In the genomic region with DNA sequence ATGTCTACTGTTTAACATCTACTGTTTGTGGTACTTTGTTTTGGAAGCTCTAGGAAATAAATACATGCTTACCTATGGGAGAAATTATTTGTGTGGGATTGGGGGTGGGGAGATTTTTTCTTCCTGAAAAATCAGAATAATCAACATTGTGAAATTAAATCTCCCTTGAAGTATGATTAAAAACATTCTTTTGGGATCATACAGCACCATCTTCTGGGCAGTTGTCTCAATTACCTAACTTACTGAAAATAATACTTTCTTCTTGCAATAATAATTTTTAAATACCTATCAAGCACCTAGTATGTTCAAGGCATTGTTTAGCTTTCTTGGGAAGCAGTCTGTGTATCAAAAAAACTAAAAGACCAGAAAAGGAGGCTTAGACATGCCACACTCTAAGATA, we compare ENCODE assay signal across 12 cellular contexts.
DNase-seq lines count a peak whose midpoint lies in the region; ATAC-seq and TF ChIP-seq lines count a peak whose summit lies in the region.
"Had no signal": no experiment of that assay in that cellular context is flagged by ENCODE, and none has a peak within 500 bp of the region (broad histone marks: within the 10 kb centered on the region; RNA-seq: fewer than 3 reads in every experiment).

No MANE protein-coding gene starts in this region.

- H3K4me1 ChIP-seq in OCI-LY1 (ENCODE audit: insufficient read depth, low read length, severe bottlenecking) (no peaks in the 10 kb centered on the region), osteoblast (ENCODE audit: insufficient read depth, low read length) (no peaks in the 10 kb centered on the region)
- H3K4me1 ChIP-seq: thyroid gland had no signal

- H3K9me3 ChIP-seq in OCI-LY1 (ENCODE audit: low read length), result no peaks in the 10 kb centered on the region
- H3K9me3 ChIP-seq in osteoblast (ENCODE audit: low read depth, low read length), result no peaks in the 10 kb centered on the region
- H3K9me3 ChIP-seq: thyroid gland had no signal

- no peaks in the 10 kb centered on the region for H3K27me3 ChIP-seq in OCI-LY1 (ENCODE audit: insufficient read depth, low read length)
- no peaks in the 10 kb centered on the region for H3K27me3 ChIP-seq in osteoblast (ENCODE audit: insufficient read depth, low read length)
- H3K27me3 ChIP-seq: thyroid gland had no signal

- no peaks in the 10 kb centered on the region for H3K79me2 ChIP-seq in OCI-LY1 (ENCODE audit: insufficient read depth, low read length)
- no peaks in the 10 kb centered on the region for H3K79me2 ChIP-seq in osteoblast (ENCODE audit: insufficient read depth, low read length)

- no peak overlapping the region for H3K27ac Mint-ChIP-seq in endothelial cell (ENCODE audit: unreplicated experiment)

- H3K27ac ChIP-seq in OCI-LY1 (ENCODE audit: low read depth, low read length, poor library complexity, severe bottlenecking) (no peak overlapping the region), osteoblast (ENCODE audit: low read depth, low read length) (no peak overlapping the region)
- H3K27ac ChIP-seq: thyroid gland had no signal

- H3K9me2 ChIP-seq in OCI-LY1 (ENCODE audit: low read depth, low read length), result no peaks in the 10 kb centered on the region

- no peaks in the 10 kb centered on the region for H3K36me3 Mint-ChIP-seq in endothelial cell (ENCODE audit: low read depth, unreplicated experiment)

- H3K9me3 Mint-ChIP-seq in endothelial cell (ENCODE audit: unreplicated experiment), result no peaks in the 10 kb centered on the region

- H3K4me2 ChIP-seq in OCI-LY1 (ENCODE audit: low read length) (no peak overlapping the region), osteoblast (ENCODE audit: insufficient read depth, low read length) (no peak overlapping the region)

- H3K36me3 ChIP-seq in OCI-LY1 (ENCODE audit: insufficient read depth, low read length) (no peaks in the 10 kb centered on the region), osteoblast (ENCODE audit: insufficient read depth, low read length) (no peaks in the 10 kb centered on the region)
- H3K36me3 ChIP-seq: thyroid gland had no signal

- H3K27me3 Mint-ChIP-seq in endothelial cell (ENCODE audit: unreplicated experiment), result no peaks in the 10 kb centered on the region

- TF ChIP-seq CTCF in OCI-LY1 (IDR thresholded peaks at IDR 0.05; ENCODE audit: low read length) (peak; percentile 15; the same call in 1 of the 2 replicates), endothelial cell (IDR thresholded peaks at IDR 0.05; ENCODE audit: unreplicated experiment) (peak; percentile 16), osteoblast (IDR thresholded peaks at IDR 0.05; ENCODE audit: extremely low read depth, low read depth, low read length) (peak; percentile 9)

- H3K9ac ChIP-seq in OCI-LY1 (ENCODE audit: low read length), result no peak overlapping the region

- ATAC-seq in HG02885 (IDR thresholded peaks at IDR 0.05; ENCODE audit: poor library complexity, unreplicated experiment), result no peak
- ATAC-seq in GM18870 (IDR thresholded peaks at IDR 0.05; ENCODE audit: unreplicated experiment), result no peak

- H3K4me1 Mint-ChIP-seq in endothelial cell (ENCODE audit: unreplicated experiment), result peaks cover 4% of the 10 kb centered on the region

- H2AFZ ChIP-seq in OCI-LY1 (ENCODE audit: low read length) (no peak overlapping the region), osteoblast (ENCODE audit: low read length) (no peak overlapping the region)

- no peak overlapping the region for H3K4me3 ChIP-seq in OCI-LY1 (ENCODE audit: low read depth, low read length, poor library complexity, severe bottlenecking)
- H3K4me3 ChIP-seq in osteoblast (ENCODE audit: insufficient read depth, low read length), result no peak overlapping the region
- H3K4me3 ChIP-seq: thyroid gland had no signal

- H3F3A ChIP-seq in OCI-LY1 (ENCODE audit: insufficient read depth, low read length), result no peaks in the 10 kb centered on the region

- H4K20me1 ChIP-seq in OCI-LY1 (ENCODE audit: insufficient read depth, low read length), result no peaks in the 10 kb centered on the region
- H4K20me1 ChIP-seq in osteoblast (ENCODE audit: insufficient read depth, low read length), result no peaks in the 10 kb centered on the region

- H3K4me3 Mint-ChIP-seq in endothelial cell (ENCODE audit: unreplicated experiment), result no peak overlapping the region

- peak; percentile 2 for DNase-seq in DMS53 (lab: John Stamatoyannopoulos, UW)
- no peak for DNase-seq in DMS53 treated with DMSO at 0.1 percent for 48 hours (lab: John Stamatoyannopoulos, UW; ENCODE audit: unreplicated experiment)
- no peak for DNase-seq in endothelial cell (ENCODE audit: low spot score)
- no peak for DNase-seq in osteoblast (ENCODE audit: insufficient read length, low spot score, missing footprints)
- no peak for DNase-seq in activated T-cell treated with anti-CD3 and anti-CD28 coated beads, Interleukin-2, amount 50 U/mL, for 1 hour
- DNase-seq: activated CD8-positive, alpha-beta memory T cell treated with anti-CD3 and anti-CD28 coated beads, Interleukin-2, amount 50 U/mL, for 4 hours; NCI-H2107; Right ventricle myocardium superior; thyroid gland had no signal
